In the genomic region with DNA sequence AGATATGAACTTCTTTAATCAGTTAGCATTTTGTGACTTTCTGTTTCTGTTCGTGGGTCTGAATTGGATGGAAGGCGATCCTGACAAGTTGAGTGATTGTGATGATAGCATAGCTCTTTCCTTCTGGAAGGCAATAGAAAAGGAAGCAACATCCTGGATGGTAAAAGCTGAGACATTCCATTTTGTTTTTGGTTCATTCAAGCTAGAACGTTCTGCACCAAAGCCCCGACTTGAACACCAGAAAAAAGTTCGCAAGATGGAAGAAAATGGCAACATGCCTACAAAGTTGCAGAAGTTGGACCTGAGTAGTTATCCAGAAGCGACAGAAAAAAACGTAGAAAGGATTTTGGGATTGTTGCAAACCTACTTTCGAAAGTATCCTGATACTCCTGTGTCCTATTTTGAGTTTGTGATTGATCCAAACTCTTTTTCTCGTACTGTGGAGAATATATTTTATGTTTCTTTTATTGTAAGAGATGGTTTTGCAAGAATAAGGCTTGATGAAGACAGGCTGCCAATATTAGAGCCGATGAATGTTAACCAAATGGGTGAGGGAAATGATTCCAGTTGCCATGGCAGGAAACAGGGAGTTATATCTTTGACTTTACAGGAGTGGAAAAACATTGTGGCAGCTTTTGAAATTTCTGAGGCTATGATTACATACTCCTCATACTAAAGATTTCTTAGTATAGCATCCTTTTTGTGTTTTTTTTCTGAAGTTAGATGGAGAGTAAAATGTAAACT, we compare ENCODE assay signal across 9 cellular contexts. TPM values are rescaled to one million over a fixed set of nuclear protein-coding genes. Genes with fewer than 3 reads are reported as not detected.
DNase-seq lines count a peak whose midpoint lies in the region; ATAC-seq, FAIRE-seq and TF ChIP-seq lines count a peak whose summit lies in the region.
"Had no signal": no experiment of that assay in that cellular context is flagged by ENCODE, and none has a peak within 500 bp of the region (broad histone marks: within the 10 kb centered on the region; RNA-seq: fewer than 3 reads in every experiment).

No MANE protein-coding gene starts in this region.

- no TSS peak for BruUV-seq in GM12878 (replicated peaks; lab: Mats Ljungman, UMichigan)

- DNase-seq in activated T-cell treated with anti-CD3 and anti-CD28 coated beads, Interleukin-2, amount 50 U/mL, for 4 hours, result no peak
- DNase-seq in activated T-cell treated with anti-CD3 and anti-CD28 coated beads for 4 hours, result no peak
- DNase-seq in GM12878 (ENCODE audit: low read depth, low spot score), result no peak
- peak; percentile 54 to 77 for DNase-seq in lung microvascular endothelial cell (ENCODE audit: low read depth in 2 of 2)
- DNase-seq in occipital lobe (lab: John Stamatoyannopoulos, UW), result no peak
- DNase-seq in cortex of kidney (lab: John Stamatoyannopoulos, UW), result no peak

- H3K27ac ChIP-seq in GM12878 (ENCODE audit: control insufficient read depth, insufficient read depth), result peak overlapping the region; percentile 66
- H3K27ac ChIP-seq in thymus (ENCODE audit: low read depth), result no peak overlapping the region
- H3K27ac ChIP-seq: cardiac muscle cell had no signal

- H3K4me3 ChIP-seq in GM12878 (peak overlapping the region; percentile 69), thymus (ENCODE audit: low read length) (peak overlapping the region; percentile 46)
- H3K4me3 ChIP-seq: cardiac muscle cell had no signal

- CTCF ChIA-PET in GM12878 (lab: Yijun Ruan, JAX), result interaction anchor here (0.7 to 3.5 kb wide), 4 partner anchors 9 to 331 kb away, joined by 3 to 22 read pairs (median 3); no protein-coding TSS in a partner anchor

- H3K9me3 ChIP-seq in GM12878 (replicated peaks; ENCODE audit: control insufficient read depth, insufficient read depth, low read length), result no peaks in the 10 kb centered on the region; the same call in 2 of the 3 replicates
- no peaks in the 10 kb centered on the region for H3K9me3 ChIP-seq in thymus (ENCODE audit: control insufficient read depth)

- intact Hi-C loops in GM12878 (cut with micrococcal nuclease; ENCODE audit: unreplicated experiment), result no loop called here

- H3K36me3 ChIP-seq in GM12878 (ENCODE audit: control insufficient read depth in 2 of 2, insufficient read depth in 2 of 2, low read length in 1 of 2) (0 out of 4 replicates have a peak, but pooled peaks cover 0 to 8% of the 10 kb centered on the region in 2 experiments), thymus (ENCODE audit: control insufficient read depth, insufficient read depth) (no peaks in the 10 kb centered on the region)
- H3K36me3 ChIP-seq: cardiac muscle cell had no signal

- H3K4me1 ChIP-seq in GM12878 (ENCODE audit: control insufficient read depth, insufficient read depth, low read length), result peaks cover 9% of the 10 kb centered on the region
- H3K4me1 ChIP-seq in thymus (ENCODE audit: control insufficient read depth, insufficient read depth, low read length), result peaks cover 4% of the 10 kb centered on the region

- no peaks in the 10 kb centered on the region for H3K9me3 Mint-ChIP-seq in activated T-cell treated with anti-CD3 and anti-CD28 coated beads, Interleukin-2, amount 50 U/mL, for 4 hours

- no peak for FAIRE-seq in GM12878 (lab: Jason Lieb, UNC)

- H4K20me1 ChIP-seq in GM12878 (ENCODE audit: control insufficient read depth, insufficient read depth), result no peaks in the 10 kb centered on the region

- no peaks in the 10 kb centered on the region for H3K27me3 Mint-ChIP-seq in activated T-cell treated with anti-CD3 and anti-CD28 coated beads, Interleukin-2, amount 50 U/mL, for 4 hours (ENCODE audit: low read depth)

- H3K27me3 ChIP-seq in GM12878 (replicated peaks in 1 of 2; ENCODE audit: control insufficient read depth in 2 of 2, insufficient read depth in 2 of 2, low read length in 1 of 2) (no peaks in the 10 kb centered on the region), thymus (ENCODE audit: control insufficient read depth, insufficient read depth) (no peaks in the 10 kb centered on the region)
- H3K27me3 ChIP-seq: cardiac muscle cell had no signal

- no peak for TF ChIP-seq CTCF in GM12878 (IDR thresholded peaks at IDR 0.05 in 2 of 3, conservative IDR thresholded peaks at IDR 0.05 in 1 of 3; ENCODE audit: control insufficient read depth in 2 of 3, extremely low read depth in 1 of 3, insufficient read depth in 1 of 3, low read depth in 3 of 3, low read length in 3 of 3)

- H3K79me2 ChIP-seq in GM12878 (ENCODE audit: control insufficient read depth, insufficient read depth, low read length), result peaks cover 64% of the 10 kb centered on the region

- 97% methylated on average over 10 of the region's 10 CpGs for WGBS in GM12878 (ENCODE audit: insufficient coverage, insufficient replicate concordance, low lambda C conversion rate, missing lambda C conversion rate)
- 96% methylated on average over 10 of the region's 10 CpGs for WGBS in thymus

- TF ChIP-seq POLR2A in GM12878 (IDR thresholded peaks at IDR 0.05; ENCODE audit: low read depth, low read length), result no peak

- RAD21 ChIA-PET in GM12878 (lab: Charles Lee; ENCODE audit: unreplicated experiment), result interaction anchor here (3.7 kb wide), 1 partner anchor 17 kb away, joined by 33 read pairs; no protein-coding TSS in a partner anchor

- no peak for ATAC-seq in activated T-cell treated with anti-CD3 and anti-CD28 coated beads, Interleukin-2, amount 50 U/mL, for 4 hours
- ATAC-seq in GM12878, result no peak
- no peak for ATAC-seq in HG03565 (IDR thresholded peaks at IDR 0.05; ENCODE audit: unreplicated experiment)

- SMC1A ChIA-PET in GM12878 (lab: Charles Lee; ENCODE audit: uncharacterized antibody, unreplicated experiment), result interaction anchor here (0.6 to 4.3 kb wide), 5 partner anchors 9 to 54 kb away, joined by 3 to 33 read pairs (median 5); no protein-coding TSS in a partner anchor

- in situ Hi-C loops in GM12878 (cut with MboI), result no loop called here

- POLR2A ChIA-PET in GM12878 (lab: Charles Lee), result interaction anchor here (1.0 to 3.8 kb wide), 3 partner anchors 12 to 28 kb away, joined by 4 to 42 read pairs (median 8); no protein-coding TSS in a partner anchor

- no peak for TF ChIP-seq EP300 in GM12878 (IDR thresholded peaks at IDR 0.05; ENCODE audit: borderline replicate concordance in 1 of 2, control insufficient read depth in 1 of 2, low read depth in 2 of 2, low read length in 2 of 2)

- H3K36me3 Mint-ChIP-seq in activated T-cell treated with anti-CD3 and anti-CD28 coated beads, Interleukin-2, amount 50 U/mL, for 4 hours (ENCODE audit: insufficient read depth), result peaks cover 38% of the 10 kb centered on the region

- H3K4me2 ChIP-seq in GM12878 (ENCODE audit: control insufficient read depth, insufficient read depth), result peak overlapping the region; percentile 95

- peak overlapping the region; percentile 57 for H3K9ac ChIP-seq in GM12878 (ENCODE audit: control insufficient read depth, insufficient read depth, low read length)

- H2AFZ ChIP-seq in GM12878 (ENCODE audit: control insufficient read depth, low read depth, low read length), result no peak overlapping the region

- TF ChIP-seq RAD21 in GM12878 (IDR thresholded peaks at IDR 0.05; ENCODE audit: insufficient read depth, low read depth, low read length), result no peak

- peak overlapping the region; percentile 88 for H3K4me3 Mint-ChIP-seq in activated T-cell treated with anti-CD3 and anti-CD28 coated beads, Interleukin-2, amount 50 U/mL, for 4 hours

- H3K4me1 Mint-ChIP-seq in activated T-cell treated with anti-CD3 and anti-CD28 coated beads, Interleukin-2, amount 50 U/mL, for 4 hours (ENCODE audit: low read depth), result peaks cover 57% of the 10 kb centered on the region

TF ChIP-seq in GM12878, 131 proteins besides CTCF, POLR2A, EP300 and RAD21:
- peak; percentile 7; the same call in 1 of the 2 replicates for TF ChIP-seq FOXM1 (IDR thresholded peaks at IDR 0.05; ENCODE audit: low read depth, low read length)
- no peak for TF ChIP-seq POLR2AphosphoS5 (IDR thresholded peaks at IDR 0.05; ENCODE audit: low read length)
- TF ChIP-seq LARP7 (IDR thresholded peaks at IDR 0.05), result 0 out of 2 replicates have a peak, but pooled peaks have one; percentile 7

RNA-seq across cellular contexts. Expression of a gene that starts 0.9 kb away (rescaled TPM):
- total RNA-seq in activated T-cell treated with anti-CD3 and anti-CD28 coated beads, Interleukin-2, amount 50 U/mL, for 4 hours, result 1 to 10 TPM; 5.0 to 6.2 (median 5.5) TPM
- 27.6 and 32.9 TPM in 2 replicates for total RNA-seq in GM12878 (2013; cell fraction: nucleolus; rRNA removed)
- total RNA-seq in GM12878 (2014; rRNA removed), result 4.1 and 5.0 TPM in 2 replicates
- total RNA-seq in GM12878 (2014; rRNA removed; fragmentation: Illumina TruSeq; extraction: Trizol), result 6.4 and 7.0 TPM in 2 replicates
- 3.4 and 4.5 TPM in 2 replicates for total RNA-seq in GM12878 (2021)
- polyA plus RNA-seq in GM12878 (2011; ENCODE audit: low read depth), result 3.2 TPM
- polyA plus RNA-seq in GM12878 (2011; rRNA removed), result 0.86 and 0.92 TPM in 2 replicates
- 0.19 and 0.35 TPM in 2 replicates for polyA plus RNA-seq in GM12878 (2011; cell fraction: cytosol; rRNA removed)
- polyA plus RNA-seq in GM12878 (2011; cell fraction: nucleus; rRNA removed), result 1.3 and 3.1 TPM in 2 replicates
- 2.7 and 4.7 TPM in 2 replicates for polyA plus RNA-seq in GM12878 (2012)
- 3.8 and 4.9 TPM in 2 replicates for polyA plus RNA-seq in GM12878 (2014; fragmentation: Illumina TruSeq; extraction: Trizol)
- 1 to 10 TPM; 1.6 to 2.2 TPM for polyA plus RNA-seq in GM12878 (2014; fragmentation: Nextera tagmentation; extraction: Ambion mirVana)
- 3.8 and 6.0 TPM in 2 replicates for polyA plus RNA-seq in GM12878 (2014; rRNA removed)
- 1 to 10 TPM; 5.0 to 5.4 TPM for polyA plus RNA-seq in GM12878 (2016; fragmentation: Nextera tagmentation; extraction: Ambion mirVana)
- 2.9 and 3.2 TPM in 2 replicates for polyA minus RNA-seq in GM12878 (2011; rRNA and poly(A)+ RNA removed)
- not detected in 2 replicates for polyA minus RNA-seq in GM12878 (2011; cell fraction: cytosol; rRNA and poly(A)+ RNA removed)
- 3.6 and 10.2 TPM in 2 replicates for polyA minus RNA-seq in GM12878 (2011; cell fraction: nucleus; rRNA and poly(A)+ RNA removed)
- total RNA-seq in lung microvascular endothelial cell, result 1.5 and 2.4 TPM in 2 replicates
- polyA plus RNA-seq in thymus, result 7.8 TPM
- total RNA-seq in occipital lobe, result 5.5 TPM

Comparison
In these comparisons a context has a peak if more than half of its experiments do, and no peak if none do; other contexts are left out.
1. DNase-seq: peak in lung microvascular endothelial cell (2 of 2); none in activated T-cell treated with anti-CD3 and anti-CD28 coated beads, Interleukin-2, amount 50 U/mL, for 4 hours (single experiment), activated T-cell treated with anti-CD3 and anti-CD28 coated beads for 4 hours (single experiment), GM12878 (single experiment), occipital lobe (single experiment) and cortex of kidney (single experiment).